Comparison of ENCODE assay signal across 18 cellular contexts in the genomic region with DNA sequence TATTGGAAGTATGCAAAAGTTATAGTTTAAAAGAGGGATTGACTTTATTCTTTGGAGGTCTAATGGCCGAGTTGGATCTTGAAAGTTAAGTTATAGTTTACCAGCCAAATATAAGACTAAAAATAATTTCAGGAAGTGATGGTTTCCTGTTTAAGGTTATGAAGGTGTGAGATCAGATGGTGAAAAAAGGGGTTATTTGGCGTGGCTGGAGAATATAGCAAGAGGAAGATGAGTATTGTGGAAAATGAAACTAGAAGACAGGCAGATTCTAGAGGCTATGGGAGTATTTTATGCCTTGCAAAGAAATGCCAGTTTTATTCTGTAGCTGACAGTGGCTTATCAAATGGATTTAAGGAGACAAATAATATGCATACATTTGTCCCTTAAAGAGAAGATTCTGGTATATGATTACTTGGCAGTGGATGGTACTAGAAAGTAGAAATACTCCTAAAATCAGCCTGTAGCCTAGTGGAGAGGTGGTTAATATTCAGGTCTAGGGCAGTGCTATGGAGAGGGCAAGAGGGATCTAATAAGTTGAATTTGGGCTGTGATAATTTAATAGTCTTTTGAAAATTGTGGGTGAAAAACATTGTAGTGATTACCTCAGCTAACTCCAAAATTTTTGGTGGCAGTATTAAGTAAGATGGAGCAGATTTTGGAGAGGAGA.
DNase-seq lines count a peak whose midpoint lies in the region; ATAC-seq and TF ChIP-seq lines count a peak whose summit lies in the region.
"Had no signal": no experiment of that assay in that cellular context is flagged by ENCODE, and none has a peak within 500 bp of the region (broad histone marks: within the 10 kb centered on the region; RNA-seq: fewer than 3 reads in every experiment).

No MANE protein-coding gene starts in this region.

- no peaks in the 10 kb centered on the region for H3K4me1 Mint-ChIP-seq in osteocyte (ENCODE audit: unreplicated experiment)
- H3K4me1 Mint-ChIP-seq: CD4-positive, CD25-positive, alpha-beta regulatory T cell; neural progenitor cell had no signal

- H3K4me2 ChIP-seq in Loucy (ENCODE audit: low read depth, low read length, poor library complexity, severe bottlenecking): peak overlapping the region; percentile 75
- H3K4me2 ChIP-seq: neural progenitor cell had no signal

- H3K4me3 Mint-ChIP-seq in osteocyte (ENCODE audit: unreplicated experiment): no peak overlapping the region
- H3K4me3 Mint-ChIP-seq: activated CD8-positive, alpha-beta T cell treated with anti-CD3 and anti-CD28 coated beads for 36 hours; CD4-positive, CD25-positive, alpha-beta regulatory T cell; neural progenitor cell; T-cell had no signal

- peak overlapping the region; percentile 2 for H3K9ac ChIP-seq in Loucy (ENCODE audit: low read depth, low read length, poor library complexity, severe bottlenecking)
- H3K9ac ChIP-seq: neural progenitor cell had no signal

- no peaks in the 10 kb centered on the region for H3K9me3 Mint-ChIP-seq in osteocyte (ENCODE audit: unreplicated experiment)
- H3K9me3 Mint-ChIP-seq: neural progenitor cell had no signal

- H3K36me3 ChIP-seq in Loucy (ENCODE audit: insufficient read depth, low read length): no peaks in the 10 kb centered on the region
- H3K36me3 ChIP-seq: neural progenitor cell had no signal

- H2AFZ ChIP-seq in Loucy (ENCODE audit: low read length): peak overlapping the region; percentile 68
- H2AFZ ChIP-seq: neural progenitor cell had no signal

- no peaks in the 10 kb centered on the region for H3K36me3 Mint-ChIP-seq in osteocyte (ENCODE audit: unreplicated experiment)
- H3K36me3 Mint-ChIP-seq: activated naive CD4-positive, alpha-beta T cell treated with anti-CD3 and anti-CD28 coated beads, Interleukin-2, amount 50 U/mL, for 72 hours; CD4-positive, CD25-positive, alpha-beta regulatory T cell; neural progenitor cell; T-cell had no signal

- ATAC-seq in GM18520 (IDR thresholded peaks at IDR 0.05; ENCODE audit: unreplicated experiment): peak; percentile 57
- ATAC-seq in GM21390 (IDR thresholded peaks at IDR 0.05; ENCODE audit: unreplicated experiment): peak; percentile 85
- ATAC-seq in HG03064 (IDR thresholded peaks at IDR 0.05; ENCODE audit: low read depth, unreplicated experiment): peak; percentile 73
- ATAC-seq: activated CD8-positive, alpha-beta T cell treated with anti-CD3 and anti-CD28 coated beads for 36 hours; activated naive CD4-positive, alpha-beta T cell treated with anti-CD3 and anti-CD28 coated beads, Interleukin-2, amount 50 U/mL, for 72 hours; left cardiac atrium; T-cell had no signal

- H3K27me3 Mint-ChIP-seq in osteocyte (ENCODE audit: unreplicated experiment): no peaks in the 10 kb centered on the region
- H3K27me3 Mint-ChIP-seq: activated CD8-positive, alpha-beta T cell treated with anti-CD3 and anti-CD28 coated beads for 36 hours; CD4-positive, CD25-positive, alpha-beta regulatory T cell; T-cell had no signal

- peaks cover 3% of the 10 kb centered on the region for H4K20me1 ChIP-seq in Loucy (ENCODE audit: insufficient read depth, low read length, poor library complexity, severe bottlenecking)

- no peak overlapping the region for H3K27ac Mint-ChIP-seq in osteocyte (ENCODE audit: unreplicated experiment)
- H3K27ac Mint-ChIP-seq: activated CD8-positive, alpha-beta T cell treated with anti-CD3 and anti-CD28 coated beads for 36 hours; activated naive CD4-positive, alpha-beta T cell treated with anti-CD3 and anti-CD28 coated beads, Interleukin-2, amount 50 U/mL, for 72 hours; CD4-positive, CD25-positive, alpha-beta regulatory T cell; neural progenitor cell; T-cell had no signal

- H3K27me3 ChIP-seq in Loucy (ENCODE audit: insufficient read depth, low read length, poor library complexity, severe bottlenecking): no peaks in the 10 kb centered on the region
- H3K27me3 ChIP-seq: neural progenitor cell had no signal

- H3F3A ChIP-seq in Loucy (ENCODE audit: low read depth): no peaks in the 10 kb centered on the region

- H3K4me1 ChIP-seq in Loucy (ENCODE audit: insufficient read depth, low read length, poor library complexity, severe bottlenecking): peaks cover 8% of the 10 kb centered on the region
- H3K4me1 ChIP-seq: neural progenitor cell had no signal

- H3K9me2 ChIP-seq in Loucy (replicated peaks; ENCODE audit: low read depth, low read length): no peaks in the 10 kb centered on the region

- no peak for TF ChIP-seq CTCF in Loucy (conservative IDR thresholded peaks at IDR 0.05; ENCODE audit: low read length)
- no peak for TF ChIP-seq CTCF in osteocyte (IDR thresholded peaks at IDR 0.05)

- H3K4me3 ChIP-seq in Loucy (ENCODE audit: low read length, poor library complexity, severe bottlenecking): peak overlapping the region; percentile 58
- H3K4me3 ChIP-seq: neural progenitor cell had no signal

- no peaks in the 10 kb centered on the region for H3K9me3 ChIP-seq in Loucy (ENCODE audit: insufficient read depth, low read depth, low read length)

- DNase-seq in osteocyte (ENCODE audit: extremely low spot score, unreplicated experiment): no peak
- DNase-seq in amniotic stem cell (lab: John Stamatoyannopoulos, UW): no peak
- DNase-seq in activated CD4-positive, CD25-positive, alpha-beta regulatory T cell (lab: John Stamatoyannopoulos, UW): no peak
- no peak for DNase-seq in NCI-H1417 treated with DMSO at 0.1 percent for 48 hours (lab: John Stamatoyannopoulos, UW)
- DNase-seq: activated CD8-positive, alpha-beta T cell treated with anti-CD3 and anti-CD28 coated beads for 36 hours; CD4-positive, CD25-positive, alpha-beta regulatory T cell; dermis blood vessel endothelial cell; left cardiac atrium; NCI-H1092; NCI-H524 treated with DMSO at 0.1 percent for 48 hours; stimulated activated naive CD4-positive, alpha-beta T cell; T-cell had no signal

- no peaks in the 10 kb centered on the region for H3K79me2 ChIP-seq in Loucy (ENCODE audit: insufficient read depth, low read length)
